15 cellular contexts compared by ENCODE assay signal in the genomic region with DNA sequence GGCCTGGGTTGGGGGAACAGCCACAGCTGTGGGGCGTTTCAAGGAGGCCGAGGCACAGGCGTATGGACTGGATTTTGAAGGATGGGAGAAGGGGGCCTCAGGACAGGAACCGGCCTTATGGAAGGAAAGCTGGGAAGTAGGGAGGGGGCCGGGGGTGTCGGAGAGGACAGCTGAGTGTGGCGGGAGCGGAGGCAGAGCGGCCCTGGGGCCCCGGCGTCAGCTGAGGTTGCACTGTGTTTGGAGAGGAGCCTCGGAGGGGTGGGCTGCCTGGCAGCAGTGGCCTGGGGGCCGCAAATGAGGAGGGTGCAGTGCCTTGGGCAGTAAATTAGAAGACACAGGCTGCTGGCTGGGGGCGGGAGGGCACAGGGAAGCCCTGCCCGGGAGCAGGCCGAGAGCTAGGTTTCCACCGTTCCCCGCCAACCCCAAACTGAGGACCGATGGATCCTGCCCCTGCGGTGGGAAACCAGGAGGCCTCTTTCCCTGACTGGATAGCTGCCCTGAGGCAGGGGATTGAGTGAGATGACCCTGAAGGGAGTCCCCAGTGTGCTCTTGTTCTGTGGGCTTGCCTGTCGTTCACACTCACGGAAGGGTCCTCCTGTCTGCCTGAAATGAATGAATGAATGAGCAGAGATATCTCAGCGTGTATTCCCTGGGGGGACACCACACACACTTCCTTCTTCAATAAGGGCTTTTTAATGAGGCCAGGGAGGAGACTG. TPM values are rescaled to one million over a fixed set of nuclear protein-coding genes. Genes with fewer than 3 reads are reported as not detected.
DNase-seq lines count a peak whose midpoint lies in the region; ATAC-seq, FAIRE-seq and TF ChIP-seq lines count a peak whose summit lies in the region.
"Had no signal": no experiment of that assay in that cellular context is flagged by ENCODE, and none has a peak within 500 bp of the region (broad histone marks: within the 10 kb centered on the region; RNA-seq: fewer than 3 reads in every experiment).

No MANE protein-coding gene starts in this region.

- H3K27ac ChIP-seq in CD4-positive, alpha-beta T cell (ENCODE audit: low read depth, low read length): no peak overlapping the region
- H3K27ac ChIP-seq in esophagus squamous epithelium: no peak overlapping the region

- peak overlapping the region; percentile 42 for H3K27ac Mint-ChIP-seq in CD4-positive, alpha-beta T cell
- peak overlapping the region; percentile 87 for H3K27ac Mint-ChIP-seq in activated naive CD8-positive, alpha-beta T cell
- peak overlapping the region; percentile 46 to 90 (median 78) for H3K27ac Mint-ChIP-seq in naive thymus-derived CD8-positive, alpha-beta T cell

- CTCF ChIA-PET in CD4-positive, alpha-beta T cell (lab: Charles Lee): interaction anchor here (1.1 to 9.6 kb wide), 4 partner anchors 34 to 158 kb away, joined by 3 to 130 read pairs (median 37); no protein-coding TSS in a partner anchor

- TF ChIP-seq CTCF in CD4-positive, alpha-beta T cell (IDR thresholded peaks at IDR 0.05): no peak
- no peak for TF ChIP-seq CTCF in esophagus squamous epithelium (IDR thresholded peaks at IDR 0.05)

- peak; percentile 79 for FAIRE-seq in GM12892 (lab: Jason Lieb, UNC)
- FAIRE-seq: GM18507 had no signal

- no peaks in the 10 kb centered on the region for H3K27me3 Mint-ChIP-seq in CD4-positive, alpha-beta T cell
- H3K27me3 Mint-ChIP-seq in activated naive CD8-positive, alpha-beta T cell: no peaks in the 10 kb centered on the region
- H3K27me3 Mint-ChIP-seq in naive thymus-derived CD8-positive, alpha-beta T cell: no peaks in the 10 kb centered on the region

- H3K4me1 ChIP-seq in esophagus squamous epithelium: peaks cover 6 to 15% (median 10%) of the 10 kb centered on the region in 3 donors

- no peak overlapping the region for H3K4me3 ChIP-seq in esophagus squamous epithelium

- 81 to 91% methylated on average over 9 to 19 of the region's 23 CpGs for WGBS in esophagus squamous epithelium, 2 donors

- no peaks in the 10 kb centered on the region for H3K9me3 ChIP-seq in CD4-positive, alpha-beta T cell (ENCODE audit: control insufficient read depth, low read length)
- no peaks in the 10 kb centered on the region for H3K9me3 ChIP-seq in esophagus squamous epithelium

- TF ChIP-seq POLR2A in GM12892 (IDR thresholded peaks at IDR 0.05; ENCODE audit: low read depth, low read length) (no peak), esophagus squamous epithelium (IDR thresholded peaks at IDR 0.05) (no peak)

- H3K27me3 ChIP-seq in CD4-positive, alpha-beta T cell (ENCODE audit: control insufficient read depth, insufficient read depth, low read length): no peaks in the 10 kb centered on the region
- H3K27me3 ChIP-seq in esophagus squamous epithelium: no peaks in the 10 kb centered on the region

- intact Hi-C loops in CD4-positive, alpha-beta T cell (cut with DNase I, micrococcal nuclease): loop anchor here (5.0 kb wide), 2 partner anchors 175 to 275 kb away; no protein-coding TSS in a partner anchor
- intact Hi-C loops in esophagus squamous epithelium (cut with DNase I): loop anchor here (5.0 kb wide), 1 partner anchor 60 kb away; no protein-coding TSS in a partner anchor

- no peak for ATAC-seq in CD4-positive, alpha-beta T cell (ENCODE audit: poor library complexity)
- no peak for ATAC-seq in naive thymus-derived CD8-positive, alpha-beta T cell
- no peak for ATAC-seq in HG02571 (IDR thresholded peaks at IDR 0.05; ENCODE audit: unreplicated experiment)
- ATAC-seq in HG02970 (IDR thresholded peaks at IDR 0.05; ENCODE audit: low FRiP score, unreplicated experiment): no peak
- ATAC-seq in HG03571 (IDR thresholded peaks at IDR 0.05; ENCODE audit: unreplicated experiment): no peak

- peaks cover 21% of the 10 kb centered on the region for H3K4me1 Mint-ChIP-seq in CD4-positive, alpha-beta T cell (ENCODE audit: low read depth)
- H3K4me1 Mint-ChIP-seq in activated naive CD8-positive, alpha-beta T cell (ENCODE audit: low read depth): peaks cover 27% of the 10 kb centered on the region
- peaks cover 21 to 44% (median 35%) of the 10 kb centered on the region in 4 donors for H3K4me1 Mint-ChIP-seq in naive thymus-derived CD8-positive, alpha-beta T cell

- H3K4me3 Mint-ChIP-seq in CD4-positive, alpha-beta T cell: peak overlapping the region; percentile 9
- peak overlapping the region; percentile 30 for H3K4me3 Mint-ChIP-seq in activated naive CD8-positive, alpha-beta T cell
- H3K4me3 Mint-ChIP-seq in naive thymus-derived CD8-positive, alpha-beta T cell: peak overlapping the region; percentile 45 to 78 (median 67)
- H3K4me3 Mint-ChIP-seq: memory B cell had no signal

- POLR2A ChIA-PET in CD4-positive, alpha-beta T cell (lab: Charles Lee): interaction anchor here (0.9 to 4.5 kb wide), 3 partner anchors 58 to 142 kb away, joined by 3 to 43 read pairs (median 5); no protein-coding TSS in a partner anchor
- POLR2A ChIA-PET in naive thymus-derived CD8-positive, alpha-beta T cell (lab: Charles Lee): interaction anchor here (0.5 to 14.8 kb wide), 12 partner anchors 10 to 175 kb away, joined by 3 to 152 read pairs (median 6); no protein-coding TSS in a partner anchor

- no peaks in the 10 kb centered on the region for H3K9me3 Mint-ChIP-seq in CD4-positive, alpha-beta T cell
- H3K9me3 Mint-ChIP-seq in activated naive CD8-positive, alpha-beta T cell (ENCODE audit: low read depth): no peaks in the 10 kb centered on the region
- no peaks in the 10 kb centered on the region for H3K9me3 Mint-ChIP-seq in naive thymus-derived CD8-positive, alpha-beta T cell
- H3K9me3 Mint-ChIP-seq: memory B cell had no signal

- DNase-seq in CD4-positive, alpha-beta T cell: no peak
- DNase-seq in GM12892 (ENCODE audit: insufficient read length) (peak; percentile 13), esophagus squamous epithelium (lab: John Stamatoyannopoulos, UW) (no peak)
- no peak for DNase-seq in naive thymus-derived CD8-positive, alpha-beta T cell
- DNase-seq: activated gamma-delta T cell, DMS 273 treated with DMSO at 0.1 percent for 48 hours, NCI-H1694 treated with DMSO at 0.1 percent for 48 hours had no signal

- no peaks in the 10 kb centered on the region for H3K36me3 Mint-ChIP-seq in CD4-positive, alpha-beta T cell (ENCODE audit: low read depth)
- H3K36me3 Mint-ChIP-seq in activated naive CD8-positive, alpha-beta T cell: no peaks in the 10 kb centered on the region
- H3K36me3 Mint-ChIP-seq in naive thymus-derived CD8-positive, alpha-beta T cell: no peaks in the 10 kb centered on the region
- H3K36me3 Mint-ChIP-seq: memory B cell had no signal

- no peaks in the 10 kb centered on the region for H3K36me3 ChIP-seq in esophagus squamous epithelium

RNA-seq across cellular contexts. Expression of a gene that starts 18.5 kb away (rescaled TPM):
- under 1 TPM; 0.63 to 0.89 TPM for total RNA-seq in CD4-positive, alpha-beta T cell
- not detected for polyA plus RNA-seq in GM12892 (2012; ENCODE audit: missing spikeins)
- 1 to 10 TPM; 3.4 to 3.7 TPM for total RNA-seq in naive thymus-derived CD8-positive, alpha-beta T cell
- polyA plus RNA-seq in naive thymus-derived CD8-positive, alpha-beta T cell: 1 to 10 TPM in 2 of 3 donors, under 1 TPM in 1; 0.28 to 2.8 (median 1.8) TPM
- under 1 TPM in 2 of 4 donors, not detected in 2; 0.19 to 0.57 TPM for total RNA-seq in esophagus squamous epithelium
- total RNA-seq: dermis blood vessel endothelial cell had no signal

RNA-seq across cellular contexts. Expression of a gene that starts 19.0 kb away (rescaled TPM):
- 10 to 100 TPM; 88.1 to 90.6 TPM for total RNA-seq in CD4-positive, alpha-beta T cell
- polyA plus RNA-seq in GM12892 (2012; ENCODE audit: missing spikeins): 33.7 TPM
- total RNA-seq in naive thymus-derived CD8-positive, alpha-beta T cell: 100 to 1,000 TPM; 199 to 210 TPM
- polyA plus RNA-seq in naive thymus-derived CD8-positive, alpha-beta T cell: 10 to 100 TPM; 46.0 to 62.6 (median 49.0) TPM
- 10 to 100 TPM; 70.3 to 84.5 (median 74.4) TPM for total RNA-seq in esophagus squamous epithelium

RNA-seq across cellular contexts. Expression of a gene that starts 43.6 kb away (rescaled TPM):
- total RNA-seq in CD4-positive, alpha-beta T cell: under 1 TPM; 0.69 to 0.98 TPM
- polyA plus RNA-seq in GM12892 (2012; ENCODE audit: missing spikeins): 3.2 TPM
- under 1 TPM in 1 of 2 experiments, not detected in 1; 0.21 TPM for total RNA-seq in naive thymus-derived CD8-positive, alpha-beta T cell
- 1 to 10 TPM in 2 of 3 donors, not detected in 1; 1.9 to 4.6 TPM for polyA plus RNA-seq in naive thymus-derived CD8-positive, alpha-beta T cell
- not detected for total RNA-seq in esophagus squamous epithelium
- total RNA-seq: dermis blood vessel endothelial cell, urinary bladder had no signal

RNA-seq across cellular contexts. Expression of a gene that starts 48.0 kb away (rescaled TPM):
- 1 to 10 TPM in 1 of 2 experiments, under 1 TPM in 1; 0.59 to 1.0 TPM for total RNA-seq in CD4-positive, alpha-beta T cell
- polyA plus RNA-seq in GM12892 (2012; ENCODE audit: missing spikeins): not detected
- total RNA-seq in naive thymus-derived CD8-positive, alpha-beta T cell: not detected
- polyA plus RNA-seq in naive thymus-derived CD8-positive, alpha-beta T cell: under 1 TPM in 1 of 3 donors, not detected in 2; 0.70 TPM
- total RNA-seq in esophagus squamous epithelium: 1 to 10 TPM in 1 of 4 donors, under 1 TPM in 2, not detected in 1; 0.32 to 1.6 (median 0.44) TPM
- total RNA-seq: dermis blood vessel endothelial cell, urinary bladder had no signal

RNA-seq across cellular contexts. Expression of a gene that starts 50.3 kb away (rescaled TPM):
- total RNA-seq in CD4-positive, alpha-beta T cell: 100 to 1,000 TPM; 106 to 108 TPM
- polyA plus RNA-seq in GM12892 (2012; ENCODE audit: missing spikeins): 37.8 TPM
- total RNA-seq in naive thymus-derived CD8-positive, alpha-beta T cell: 10 to 100 TPM; 79.7 to 80.5 TPM
- polyA plus RNA-seq in naive thymus-derived CD8-positive, alpha-beta T cell: 10 to 100 TPM; 53.3 to 79.1 (median 64.5) TPM
- total RNA-seq in esophagus squamous epithelium: 10 to 100 TPM; 40.6 to 78.0 (median 52.7) TPM

Comparison
In these comparisons a context has a peak if more than half of its experiments do, and no peak if none do; other contexts are left out.
1. H3K4me3 Mint-ChIP-seq: peak in every context shown above with its lines; median percentile 67 in naive thymus-derived CD8-positive, alpha-beta T cell; 30 in activated naive CD8-positive, alpha-beta T cell; 9 in CD4-positive, alpha-beta T cell.